8 cellular contexts compared by ENCODE assay signal in the genomic region with DNA sequence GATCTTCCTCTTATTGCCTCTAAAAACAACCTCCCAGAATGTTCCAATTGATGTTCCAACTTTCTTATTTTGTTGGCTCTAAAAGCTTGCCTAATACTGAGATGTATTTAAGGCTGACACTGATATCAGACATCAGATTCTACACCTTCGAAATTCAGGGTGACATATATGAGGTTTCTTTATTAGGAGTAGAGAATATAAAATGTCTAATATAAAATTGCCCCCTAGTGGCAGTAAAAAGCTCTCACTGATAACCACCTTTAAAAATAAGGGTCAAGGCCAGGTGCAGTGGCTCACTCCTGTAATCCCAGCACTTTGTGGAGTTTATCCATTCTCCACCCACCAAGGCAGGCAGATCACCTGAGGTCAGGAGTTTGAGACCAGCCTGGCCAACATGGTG.
DNase-seq lines count a peak whose midpoint lies in the region; ATAC-seq, FAIRE-seq and TF ChIP-seq lines count a peak whose summit lies in the region.

No MANE protein-coding gene starts in this region.

- FAIRE-seq in frontal cortex (lab: Jason Lieb, UNC): no peak

- CTCF ChIA-PET in T-cell (lab: Charles Lee) (no interaction called here), HEK293T (lab: Yijun Ruan, JAX) (interaction anchor here (0.9 kb wide), 1 partner anchor 25 kb away, joined by 4 read pairs; no protein-coding TSS in a partner anchor)

- H3K27me3 ChIP-seq in fibroblast of lung (ENCODE audit: control insufficient read depth, insufficient read depth, low read length): no peaks in the 10 kb centered on the region

- H4K20me1 ChIP-seq in fibroblast of lung (ENCODE audit: control insufficient read depth, extremely low read depth, insufficient read depth, low read length): no peaks in the 10 kb centered on the region

- no peaks in the 10 kb centered on the region for H3K36me3 ChIP-seq in fibroblast of lung (ENCODE audit: control insufficient read depth, insufficient read depth, low read length)

- POLR2A ChIA-PET in T-cell (lab: Charles Lee) (no interaction called here), HEK293T (lab: Yijun Ruan, JAX) (no interaction called here)

- no peak overlapping the region for H3K9ac ChIP-seq in fibroblast of lung (ENCODE audit: insufficient read depth, low read length)

- no peaks in the 10 kb centered on the region for H3K4me1 Mint-ChIP-seq in T-cell

- no peaks in the 10 kb centered on the region for H3K27me3 Mint-ChIP-seq in T-cell

- H3K9me3 ChIP-seq in fibroblast of lung (ENCODE audit: control insufficient read depth, insufficient read depth, low read depth, low read length): no peaks in the 10 kb centered on the region

- H3K9me3 Mint-ChIP-seq in T-cell: no peaks in the 10 kb centered on the region

- no peak overlapping the region for H3K27ac Mint-ChIP-seq in T-cell

- no peak overlapping the region for H3K4me3 ChIP-seq in fibroblast of lung (replicated peaks in 1 of 4; ENCODE audit: control extremely low read depth in 1 of 4, insufficient read depth in 1 of 4, low read depth in 3 of 4, low read length in 4 of 4)

- DNase-seq in GM03348 (ENCODE audit: low spot score) (peak; percentile 16), NCI-H69 (lab: John Stamatoyannopoulos, UW) (peak; percentile 59), fibroblast of lung (ENCODE audit: low read depth in 2 of 2) (peak in 1 of 2 donors; percentile 1), T-cell (no peak), frontal cortex (ENCODE audit: low spot score in 2 of 2) (no peak), HEK293T (ENCODE audit: extremely low spot score) (no peak)
- DNase-seq in activated naive CD4-positive, alpha-beta T cell treated with Interleukin-2 at 50 U/mL for 16 hours: no peak

- ATAC-seq in HG02798 (IDR thresholded peaks at IDR 0.05; ENCODE audit: poor library complexity, unreplicated experiment): peak; percentile 70
- no peak for ATAC-seq in T-cell (replicated peaks in 1 of 4)

- H3K4me2 ChIP-seq in fibroblast of lung (ENCODE audit: extremely low read depth, insufficient read depth, low read length): no peak overlapping the region

- H2AFZ ChIP-seq in fibroblast of lung (ENCODE audit: low read length): no peak overlapping the region

- H3K79me2 ChIP-seq in fibroblast of lung (ENCODE audit: control insufficient read depth, insufficient read depth, low read length): no peaks in the 10 kb centered on the region

- H3K27ac ChIP-seq in fibroblast of lung (ENCODE audit: insufficient read depth, low read length): no peak overlapping the region

- peak; percentile 22 to 42 for TF ChIP-seq CTCF in fibroblast of lung (conservative IDR thresholded peaks at IDR 0.05 in 1 of 2, IDR thresholded peaks at IDR 0.05 in 1 of 2; ENCODE audit: low read depth in 1 of 2, low read length in 2 of 2)

- H3K4me3 Mint-ChIP-seq in T-cell: no peak overlapping the region

- no peaks in the 10 kb centered on the region for H3K36me3 Mint-ChIP-seq in T-cell

- no peaks in the 10 kb centered on the region for H3K4me1 ChIP-seq in fibroblast of lung (ENCODE audit: control insufficient read depth, extremely low read depth, insufficient read depth, low read length)

TF ChIP-seq in HEK293T, 16 proteins besides CTCF, POLR2A, EP300 and RAD21:
- TF ChIP-seq FOXK2 (IDR thresholded peaks at IDR 0.05) (no peak), BHLHE40 (IDR thresholded peaks at IDR 0.05; ENCODE audit: borderline replicate concordance) (no peak), ELF4 (IDR thresholded peaks at IDR 0.05) (no peak), SP1 (IDR thresholded peaks at IDR 0.05) (no peak), TARDBP (IDR thresholded peaks at IDR 0.05) (no peak), ARNT (IDR thresholded peaks at IDR 0.05) (no peak), NFRKB (IDR thresholded peaks at IDR 0.05) (no peak), PKNOX1 (IDR thresholded peaks at IDR 0.05) (no peak), LEF1 (IDR thresholded peaks at IDR 0.05; ENCODE audit: borderline replicate concordance) (no peak), CTBP1 (IDR thresholded peaks at IDR 0.05; ENCODE audit: borderline replicate concordance) (no peak)

Comparison
In these comparisons a context has a peak if more than half of its experiments do, and no peak if none do; other contexts are left out.
1. DNase-seq: peak in GM03348 (single experiment) and NCI-H69 (single experiment); none in T-cell (0 of 34), frontal cortex (0 of 2), activated naive CD4-positive, alpha-beta T cell treated with Interleukin-2 at 50 U/mL for 16 hours (single experiment) and HEK293T (single experiment).